ENCODE assay signal across 13 cellular contexts in genomic region chr2:58350484-58350883, GRCh38.
DNase-seq lines count a peak whose midpoint lies in the region; ATAC-seq, FAIRE-seq and TF ChIP-seq lines count a peak whose summit lies in the region.
"Had no signal": no experiment of that assay in that cellular context is flagged by ENCODE, and none has a peak within 500 bp of the region (broad histone marks: within the 10 kb centered on the region; RNA-seq: fewer than 3 reads in every experiment).

No MANE protein-coding gene starts in this region.

- peak; percentile 91 for ATAC-seq in GM18858 (IDR thresholded peaks at IDR 0.05; ENCODE audit: unreplicated experiment)
- peak; percentile 91 for ATAC-seq in GM21390 (IDR thresholded peaks at IDR 0.05; ENCODE audit: unreplicated experiment)
- peak; percentile 88 for ATAC-seq in HG03060 (IDR thresholded peaks at IDR 0.05; ENCODE audit: low read depth, unreplicated experiment)
- ATAC-seq in Right ventricle myocardium inferior: no peak

- H3K27me3 Mint-ChIP-seq in endothelial cell (ENCODE audit: unreplicated experiment): peaks cover 1% of the 10 kb centered on the region

- TF ChIP-seq POLR2A in GM12891 (IDR thresholded peaks at IDR 0.05; ENCODE audit: low read depth, low read length): no peak

- 0 out of 2 replicates have a peak overlapping the region, but pooled peaks have one; percentile 25 for H3K27ac ChIP-seq in SU-DHL-6 (ENCODE audit: low read depth, low read length)
- H3K27ac ChIP-seq: suprapubic skin had no signal

- H3K9ac ChIP-seq in SU-DHL-6 (ENCODE audit: low read length): no peak overlapping the region

- H3F3A ChIP-seq in SU-DHL-6 (ENCODE audit: insufficient read depth): no peaks in the 10 kb centered on the region

- H3K36me3 Mint-ChIP-seq in endothelial cell (ENCODE audit: low read depth, unreplicated experiment): no peaks in the 10 kb centered on the region

- no peaks in the 10 kb centered on the region for H3K36me3 ChIP-seq in SU-DHL-6 (ENCODE audit: low read length)
- H3K36me3 ChIP-seq: suprapubic skin had no signal

- H4K20me1 ChIP-seq in SU-DHL-6 (ENCODE audit: low read depth, low read length): no peaks in the 10 kb centered on the region

- H3K79me2 ChIP-seq in SU-DHL-6 (ENCODE audit: insufficient read depth, low read length): no peaks in the 10 kb centered on the region

- H3K9me3 Mint-ChIP-seq in endothelial cell (ENCODE audit: unreplicated experiment): no peaks in the 10 kb centered on the region

- peak overlapping the region; percentile 30 for H3K4me2 ChIP-seq in SU-DHL-6 (ENCODE audit: low read depth, low read length, poor library complexity, severe bottlenecking)

- H3K4me1 Mint-ChIP-seq in endothelial cell (ENCODE audit: unreplicated experiment): no peaks in the 10 kb centered on the region

- H3K4me3 Mint-ChIP-seq in endothelial cell (ENCODE audit: unreplicated experiment): no peak overlapping the region

- intact Hi-C loops in Right ventricle myocardium inferior (cut with DNase I): no loop called here

- H3K4me3 ChIP-seq in SU-DHL-6 (ENCODE audit: insufficient read depth, low read length, poor library complexity, severe bottlenecking): peak overlapping the region; percentile 11
- H3K4me3 ChIP-seq: suprapubic skin had no signal

- no peak overlapping the region for H3K27ac Mint-ChIP-seq in endothelial cell (ENCODE audit: unreplicated experiment)

- no peak for FAIRE-seq in GM12891 (lab: Jason Lieb, UNC)
- FAIRE-seq: islet of Langerhans had no signal

- DNase-seq in GM12891 (ENCODE audit: insufficient read length, low spot score): no peak
- DNase-seq in DMS 273 treated with DMSO at 0.1 percent for 48 hours (lab: John Stamatoyannopoulos, UW): no peak
- DNase-seq in Right ventricle myocardium inferior (ENCODE audit: missing footprints): no peak
- DNase-seq in endothelial cell (ENCODE audit: low spot score): no peak
- DNase-seq: caudate nucleus, COR-L47, NCI-H524 treated with DMSO at 0.1 percent for 48 hours had no signal

- TF ChIP-seq CTCF in SU-DHL-6 (IDR thresholded peaks at IDR 0.05; ENCODE audit: insufficient read depth, low read length, poor library complexity, severe bottlenecking) (no peak), endothelial cell (IDR thresholded peaks at IDR 0.05; ENCODE audit: unreplicated experiment) (no peak)

- H3K9me3 ChIP-seq in SU-DHL-6 (ENCODE audit: insufficient read depth, low read length): no peaks in the 10 kb centered on the region
- H3K9me3 ChIP-seq: suprapubic skin had no signal

- no peaks in the 10 kb centered on the region for H3K27me3 ChIP-seq in SU-DHL-6 (ENCODE audit: low read length)
- H3K27me3 ChIP-seq: suprapubic skin had no signal

- H2AFZ ChIP-seq in SU-DHL-6 (ENCODE audit: low read depth, low read length, severe bottlenecking): no peak overlapping the region

- no peaks in the 10 kb centered on the region for H3K9me2 ChIP-seq in SU-DHL-6 (replicated peaks; ENCODE audit: insufficient read depth, low read length)

TF ChIP-seq in GM12891, 5 proteins besides CTCF, POLR2A, EP300 and RAD21:
- no peak for TF ChIP-seq SPI1 (IDR thresholded peaks at IDR 0.05; ENCODE audit: low read depth, low read length)
- no peak for TF ChIP-seq POU2F2 (IDR thresholded peaks at IDR 0.05; ENCODE audit: low read depth, low read length)
- no peak for TF ChIP-seq PAX5 (IDR thresholded peaks at IDR 0.05; ENCODE audit: insufficient read depth, low read length, severe bottlenecking)
- TF ChIP-seq POLR2AphosphoS5 (IDR thresholded peaks at IDR 0.05; ENCODE audit: low read depth, low read length): no peak
- TF ChIP-seq TAF1 (IDR thresholded peaks at IDR 0.05; ENCODE audit: low read depth, low read length): no peak
